ENCODE assay signal across 1 cellular context in genomic region chr14:92751819-92752218, GRCh38.
A peak's percentile ranks its signal among the peaks of the same experiment; 100 is the strongest.
TF ChIP-seq lines count a peak whose summit lies in the region.

No MANE protein-coding gene starts in this region.

TF ChIP-seq in GM12878, 131 proteins besides CTCF, POLR2A, EP300 and RAD21:
- no peak for TF ChIP-seq MEF2A (IDR thresholded peaks at IDR 0.05; ENCODE audit: insufficient read depth, low read depth, low read length)
- TF ChIP-seq BMI1 (IDR thresholded peaks at IDR 0.05; ENCODE audit: borderline replicate concordance) = peak; percentile 66; the same call in 1 of the 2 replicates
